ENCODE assay signal across 8 cellular contexts in genomic region chr2:105399207-105399861, GRCh38. TPM values are rescaled to one million over a fixed set of nuclear protein-coding genes. Genes with fewer than 3 reads are reported as not detected.
DNase-seq lines count a peak whose midpoint lies in the region; ATAC-seq and TF ChIP-seq lines count a peak whose summit lies in the region.

No MANE protein-coding gene starts in this region.

- peak; percentile 13 for ATAC-seq in GM19463 (IDR thresholded peaks at IDR 0.05; ENCODE audit: unreplicated experiment)

- TF ChIP-seq EP300 in SK-N-SH (IDR thresholded peaks at IDR 0.05; ENCODE audit: borderline replicate concordance in 1 of 2, low read depth in 1 of 2, low read length in 1 of 2), result no peak
- no peak for TF ChIP-seq EP300 in sigmoid colon (IDR thresholded peaks at IDR 0.05)

- H3K9me3 ChIP-seq in SK-N-SH (no peaks in the 10 kb centered on the region), cardiac muscle cell (ENCODE audit: low read depth) (no peaks in the 10 kb centered on the region), sigmoid colon (no peaks in the 10 kb centered on the region)

- CTCF ChIA-PET in SK-N-SH (lab: Yijun Ruan, JAX), result interaction anchor here (0.8 to 3.8 kb wide), 15 partner anchors 8 to 122 kb away, joined by 3 to 21 read pairs (median 5); no protein-coding TSS in a partner anchor

- POLR2A ChIA-PET in SK-N-SH (lab: Yijun Ruan, JAX), result interaction anchor here (1.4 kb wide), 1 partner anchor 39 kb away, joined by 7 read pairs; no protein-coding TSS in a partner anchor

- no peak for TF ChIP-seq RAD21 in SK-N-SH (IDR thresholded peaks at IDR 0.05; ENCODE audit: low read length)

- peaks cover 18% of the 10 kb centered on the region for H3F3A ChIP-seq in SK-N-SH (replicated peaks; ENCODE audit: insufficient read depth)

- no peak for TF ChIP-seq CTCF in SK-N-SH (IDR thresholded peaks at IDR 0.05)
- TF ChIP-seq CTCF in cardiac muscle cell (IDR thresholded peaks at IDR 0.05; ENCODE audit: low read depth, low read length), result no peak
- TF ChIP-seq CTCF in sigmoid colon (IDR thresholded peaks at IDR 0.05), result no peak

- peak overlapping the region; percentile 94 for H3K4me2 ChIP-seq in SK-N-SH

- no peaks in the 10 kb centered on the region for H3K9me2 ChIP-seq in SK-N-SH

- H4K20me1 ChIP-seq in SK-N-SH (ENCODE audit: insufficient read depth), result peaks cover 16% of the 10 kb centered on the region; the same call in 1 of the 2 replicates

- no peaks in the 10 kb centered on the region for H3K27me3 ChIP-seq in SK-N-SH (ENCODE audit: insufficient read depth)
- no peaks in the 10 kb centered on the region for H3K27me3 ChIP-seq in cardiac muscle cell
- H3K27me3 ChIP-seq in sigmoid colon, result no peaks in the 10 kb centered on the region

- H3K36me3 ChIP-seq in SK-N-SH (replicated peaks in 1 of 2; ENCODE audit: control insufficient read depth in 1 of 2, insufficient read depth in 2 of 2, low read length in 1 of 2), result peaks cover 0 to 5% of the 10 kb centered on the region in 2 experiments
- H3K36me3 ChIP-seq in cardiac muscle cell, result peaks cover 19% of the 10 kb centered on the region
- H3K36me3 ChIP-seq in sigmoid colon, result no peaks in the 10 kb centered on the region

- H2AFZ ChIP-seq in SK-N-SH (ENCODE audit: low read depth), result peak overlapping the region; percentile 73; the same call in 1 of the 2 replicates

- H3K4me1 ChIP-seq in SK-N-SH (ENCODE audit: control insufficient read depth in 1 of 2, insufficient read depth in 2 of 2, low read depth in 1 of 2, low read length in 1 of 2), result peaks cover 4 to 9% of the 10 kb centered on the region in 2 experiments
- H3K4me1 ChIP-seq in cardiac muscle cell (ENCODE audit: low read depth), result peaks cover 20% of the 10 kb centered on the region
- peaks cover 0 to 36% (median 31%) of the 10 kb centered on the region in 4 donors for H3K4me1 ChIP-seq in sigmoid colon

- peak overlapping the region; percentile 99; the same call in 1 of the 2 replicates for H3K9ac ChIP-seq in SK-N-SH

- H3K4me3 ChIP-seq in SK-N-SH (ENCODE audit: low read depth in 2 of 2, low read length in 1 of 2) (peak overlapping the region; percentile 89 to 95), cardiac muscle cell (peak overlapping the region; percentile 77), sigmoid colon (peak overlapping the region; percentile 76 to 97 (median 82))

- WGBS in SK-N-SH (ENCODE audit: low lambda C conversion rate), result 72% methylated on average over 30 of the region's 38 CpGs
- 46 to 52% methylated on average over 38 of the region's 38 CpGs for whole genome bisulfite sequencing in sigmoid colon, 2 donors

- H3K27ac ChIP-seq in SK-N-SH (ENCODE audit: low read depth in 2 of 2, low read length in 1 of 2) (peak overlapping the region in 1 of 2 experiments; percentile 87; a peak in 1 of 4 replicates), cardiac muscle cell (peak overlapping the region; percentile 97), sigmoid colon (peak overlapping the region; percentile 89 to 92 (median 90))

- TF ChIP-seq POLR2A in sigmoid colon (IDR thresholded peaks at IDR 0.05), result no peak

- intact Hi-C loops in sigmoid colon (cut with DNase I), result loop anchor here (1.0 kb wide), 1 partner anchor 32 kb away; no protein-coding TSS in a partner anchor

- H3K79me2 ChIP-seq in SK-N-SH (ENCODE audit: insufficient read depth), result peaks cover 40% of the 10 kb centered on the region

- DNase-seq in SK-N-SH (no peak), cardiac muscle cell (ENCODE audit: low read depth in 1 of 2, low spot score in 1 of 2) (no peak), sigmoid colon (no peak), NK-92 (lab: John Stamatoyannopoulos, UW; ENCODE audit: unreplicated experiment) (no peak), A172 (ENCODE audit: low spot score) (no peak), iPS-NIHi11 (ENCODE audit: low spot score) (no peak), NCI-H82 (lab: John Stamatoyannopoulos, UW) (no peak)

TF ChIP-seq in SK-N-SH, 30 proteins besides CTCF, POLR2A, EP300 and RAD21:
- TF ChIP-seq RXRA (IDR thresholded peaks at IDR 0.05; ENCODE audit: borderline replicate concordance, low read depth) (no peak), MAX (IDR thresholded peaks at IDR 0.05; ENCODE audit: low read depth) (no peak), TEAD4 (IDR thresholded peaks at IDR 0.05; ENCODE audit: borderline replicate concordance, insufficient read depth) (no peak), SIN3A (IDR thresholded peaks at IDR 0.05; ENCODE audit: borderline replicate concordance, low read depth, low read length) (no peak), USF2 (IDR thresholded peaks at IDR 0.05; ENCODE audit: borderline replicate concordance, low read depth, low read length) (no peak), IRF3 (IDR thresholded peaks at IDR 0.05; ENCODE audit: low read depth, low read length) (no peak), YY1 (IDR thresholded peaks at IDR 0.05; ENCODE audit: low read depth) (no peak), JUND (IDR thresholded peaks at IDR 0.05) (no peak), GABPA (IDR thresholded peaks at IDR 0.05; ENCODE audit: low read depth) (no peak), FOXM1 (IDR thresholded peaks at IDR 0.05; ENCODE audit: low read depth) (no peak)

RNA-seq across cellular contexts. Expression of gene FHL2, which starts 0.5 kb away (rescaled TPM):
- polyA plus RNA-seq in SK-N-SH (2012; rRNA removed) (31.7 and 33.1 TPM in 2 replicates), cardiac muscle cell (612 and 1,543 TPM in 2 replicates), sigmoid colon (100 to 1,000 TPM in 2 of 3 donors, 10 to 100 TPM in 1; 98.8 to 210 (median 123) TPM)
- polyA plus RNA-seq in SK-N-SH (2012; cell fraction: cytosol; rRNA removed), result 25.7 and 28.6 TPM in 2 replicates
- polyA plus RNA-seq in SK-N-SH (2012; cell fraction: nucleus; rRNA removed), result 23.6 and 27.0 TPM in 2 replicates
- total RNA-seq in cardiac muscle cell (586 and 1,288 TPM in 2 replicates), sigmoid colon (100 to 1,000 TPM in 1 of 4 donors, 10 to 100 TPM in 3; 62.0 to 123 (median 77.6) TPM)
- 45.7 and 67.9 TPM in 2 replicates for total RNA-seq in A172 (2014; rRNA removed; shearing (Covaris generic))
